20 cellular contexts compared by ENCODE assay signal in genomic region chr11:11415786-11416390, GRCh38.
A peak's percentile ranks its signal among the peaks of the same experiment; 100 is the strongest.
DNase-seq lines count a peak whose midpoint lies in the region; ATAC-seq, FAIRE-seq and TF ChIP-seq lines count a peak whose summit lies in the region.
"Had no signal": no experiment of that assay in that cellular context is flagged by ENCODE, and none has a peak within 500 bp of the region (broad histone marks: within the 10 kb centered on the region; RNA-seq: fewer than 3 reads in every experiment).

No MANE protein-coding gene starts in this region.

- no peak for TF ChIP-seq CTCF in coronary artery (IDR thresholded peaks at IDR 0.05)
- TF ChIP-seq CTCF in nephron (IDR thresholded peaks at IDR 0.05; ENCODE audit: unreplicated experiment in 3 of 3): no peak
- TF ChIP-seq CTCF in pancreas (IDR thresholded peaks at IDR 0.05): no peak

- no peaks in the 10 kb centered on the region for H3K9me3 ChIP-seq in pancreas
- H3K9me3 ChIP-seq: A549, Caco-2, HAP-1 had no signal

- no peaks in the 10 kb centered on the region for H3K9me3 Mint-ChIP-seq in nephron

- H2AFZ ChIP-seq in ACC112 (ENCODE audit: low read length, unreplicated experiment): peak overlapping the region; percentile 3

- H3K27ac ChIP-seq in ACC112 (ENCODE audit: low read depth, low read length) (peak overlapping the region; percentile 45; the same call in 1 of the 2 replicates), coronary artery (peak overlapping the region; percentile 49 to 86), pancreas (no peak overlapping the region)
- H3K27ac ChIP-seq: foreskin keratinocyte, skin epidermis had no signal

- H3K4me1 ChIP-seq in ACC112 (ENCODE audit: control insufficient read depth, insufficient read depth, low read length, unreplicated experiment) (peaks cover 23% of the 10 kb centered on the region), pancreas (no peaks in the 10 kb centered on the region)
- H3K4me1 ChIP-seq: Caco-2, HAP-1 had no signal

- H3K4me3 Mint-ChIP-seq in nephron: no peak overlapping the region
- H3K4me3 Mint-ChIP-seq: activated CD8-positive, alpha-beta memory T cell treated with anti-CD3 and anti-CD28 coated beads, Interleukin-2, amount 10 ng/mL, durations not matched to agents 7 days and 5 days had no signal

- no peaks in the 10 kb centered on the region for H3K27me3 ChIP-seq in ACC112 (ENCODE audit: insufficient read depth, low read length)
- H3K27me3 ChIP-seq in pancreas: no peaks in the 10 kb centered on the region
- H3K27me3 ChIP-seq: foreskin keratinocyte had no signal

- DNase-seq in M059J (ENCODE audit: low read depth): peak; percentile 26
- no peak for DNase-seq in coronary artery (ENCODE audit: low spot score)
- DNase-seq in activated gamma-delta T cell treated with Interleukin-2 at 50 U/mL for 16 hours: no peak
- no peak for DNase-seq in globus pallidus (ENCODE audit: low spot score)
- no peak for DNase-seq in pancreas
- DNase-seq: activated CD4-positive, CD25-positive, alpha-beta regulatory T cell; activated CD8-positive, alpha-beta memory T cell treated with anti-CD3 and anti-CD28 coated beads, Interleukin-2, amount 10 ng/mL, durations not matched to agents 7 days and 5 days; Caco-2; effector CD8-positive, alpha-beta T cell; NCI-H1105 treated with DMSO at 0.1 percent for 48 hours had no signal

- H3K36me3 ChIP-seq in ACC112 (ENCODE audit: insufficient read depth, low read length) (no peaks in the 10 kb centered on the region), pancreas (no peaks in the 10 kb centered on the region)
- H3K36me3 ChIP-seq: HAP-1 had no signal

- H3K4me3 ChIP-seq in ACC112 (ENCODE audit: low read depth, low read length): no peak overlapping the region
- H3K4me3 ChIP-seq in coronary artery: no peak overlapping the region
- H3K4me3 ChIP-seq in pancreas: no peak overlapping the region
- H3K4me3 ChIP-seq: A549, HAP-1, lung, skin epidermis had no signal

- H3K27ac Mint-ChIP-seq in nephron: peak overlapping the region; percentile 14 to 69 (median 16)
- H3K27ac Mint-ChIP-seq: activated CD8-positive, alpha-beta memory T cell treated with anti-CD3 and anti-CD28 coated beads, Interleukin-2, amount 10 ng/mL, durations not matched to agents 7 days and 5 days had no signal

- WGBS in pancreas, 2 donors: 61 to 63% methylated on average over 8 of the region's 8 CpGs

- H3K4me1 Mint-ChIP-seq in nephron: peaks cover 21% of the 10 kb centered on the region

- ATAC-seq in pancreas: no peak
- ATAC-seq in HG03095 (IDR thresholded peaks at IDR 0.05; ENCODE audit: unreplicated experiment): no peak
- ATAC-seq: activated CD8-positive, alpha-beta memory T cell treated with anti-CD3 and anti-CD28 coated beads, Interleukin-2, amount 10 ng/mL, durations not matched to agents 7 days and 5 days; HepG2 had no signal

- no peaks in the 10 kb centered on the region for H3K79me2 ChIP-seq in ACC112 (ENCODE audit: control insufficient read depth, insufficient read depth, low read length, unreplicated experiment)

- FAIRE-seq in pancreas (lab: Jason Lieb, UNC): no peak
- FAIRE-seq: A549, bronchial epithelial cell, HepG2 had no signal

- no peaks in the 10 kb centered on the region for H3K36me3 Mint-ChIP-seq in nephron (ENCODE audit: low read depth)
- H3K36me3 Mint-ChIP-seq: activated CD8-positive, alpha-beta memory T cell treated with anti-CD3 and anti-CD28 coated beads, Interleukin-2, amount 10 ng/mL, durations not matched to agents 7 days and 5 days had no signal

- peaks cover 28% of the 10 kb centered on the region for H3K27me3 Mint-ChIP-seq in nephron (ENCODE audit: low read depth)

- intact Hi-C loops in pancreas (cut with DNase I): no loop called here

Comparison
In these comparisons a context has a peak if more than half of its experiments do, and no peak if none do; other contexts are left out.
1. H3K27ac ChIP-seq: peak in ACC112 (single experiment) and coronary artery (2 of 2); none in pancreas (0 of 4).